25 cellular contexts compared by ENCODE assay signal in genomic region chr1:25091671-25092070, GRCh38.
DNase-seq lines count a peak whose midpoint lies in the region; ATAC-seq and TF ChIP-seq lines count a peak whose summit lies in the region.
"Had no signal": no experiment of that assay in that cellular context is flagged by ENCODE, and none has a peak within 500 bp of the region (broad histone marks: within the 10 kb centered on the region; RNA-seq: fewer than 3 reads in every experiment).

No MANE protein-coding gene starts in this region.

- no peak overlapping the region for H3K14ac ChIP-seq in neuronal stem cell (ENCODE audit: low read length)

- H3F3A ChIP-seq in PC-3 (ENCODE audit: low read length, unreplicated experiment), result no peaks in the 10 kb centered on the region

- H3K9me3 ChIP-seq in BLaER1 treated with 17β-estradiol and CSF1 and Interleukin-3, amounts not matched to agents 10 nM and 100 nM (replicated peaks in 1 of 11), result peaks cover 9 to 20% (median 11%) of the 10 kb centered on the region in 11 experiments
- no peaks in the 10 kb centered on the region for H3K9me3 ChIP-seq in WERI-Rb-1 (ENCODE audit: severe bottlenecking)
- H3K9me3 ChIP-seq in neuronal stem cell (replicated peaks in 1 of 2; ENCODE audit: control insufficient read depth in 2 of 2, insufficient read depth in 1 of 2, low read depth in 1 of 2, low read length in 2 of 2), result no peaks in the 10 kb centered on the region
- no peaks in the 10 kb centered on the region for H3K9me3 ChIP-seq in PC-3 (ENCODE audit: low read length)

- peak overlapping the region; percentile 1 for H2AK5ac ChIP-seq in neuronal stem cell (ENCODE audit: low read depth, low read length)

- no peak overlapping the region for H2BK12ac ChIP-seq in neuronal stem cell (ENCODE audit: low read length)

- H4K8ac ChIP-seq in neuronal stem cell (ENCODE audit: low read depth, low read length), result no peak overlapping the region

- peak overlapping the region; percentile 1 for H2BK15ac ChIP-seq in neuronal stem cell (ENCODE audit: low read length)

- no peak overlapping the region for H3K23ac ChIP-seq in neuronal stem cell (ENCODE audit: low read depth, low read length, poor library complexity)

- H3K4ac ChIP-seq in neuronal stem cell (ENCODE audit: low read length), result no peak overlapping the region

- no peak overlapping the region for H2AFZ ChIP-seq in neuronal stem cell (ENCODE audit: low read length)
- H2AFZ ChIP-seq in PC-3 (ENCODE audit: low read length), result no peak overlapping the region

- BruUV-seq in PC-3 (replicated peaks; lab: Mats Ljungman, UMichigan), result no TSS peak

- H3K4me1 ChIP-seq in BLaER1 treated with 17β-estradiol and CSF1 and Interleukin-3, amounts not matched to agents 10 nM and 100 nM, result peaks cover 0 to 80% (median 60%) of the 10 kb centered on the region in 10 experiments; a peak in 17 of 20 replicates
- H3K4me1 ChIP-seq in neuronal stem cell (ENCODE audit: control insufficient read depth in 2 of 2, insufficient read depth in 1 of 2, low read depth in 1 of 2, low read length in 2 of 2), result peaks cover 0 to 12% of the 10 kb centered on the region in 2 donors
- peaks cover 3% of the 10 kb centered on the region; the same call in 1 of the 2 replicates for H3K4me1 ChIP-seq in PC-3 (ENCODE audit: insufficient read depth, low read length)

- no peak overlapping the region for H3K27ac ChIP-seq in BLaER1 treated with 17β-estradiol and CSF1 and Interleukin-3, amounts not matched to agents 10 nM and 100 nM
- H3K27ac ChIP-seq in WERI-Rb-1, result peak overlapping the region; percentile 32; the same call in 1 of the 2 replicates
- H3K27ac ChIP-seq in neuronal stem cell (replicated peaks; ENCODE audit: low read length), result no peak overlapping the region
- no peak overlapping the region for H3K27ac ChIP-seq in PC-3 (ENCODE audit: low read length)
- H3K27ac ChIP-seq: 22Rv1, HL-60, SK-N-MC had no signal

- no peaks in the 10 kb centered on the region for H4K20me1 ChIP-seq in BLaER1 treated with 17β-estradiol and CSF1 and Interleukin-3, amounts not matched to agents 10 nM and 100 nM
- no peaks in the 10 kb centered on the region for H4K20me1 ChIP-seq in PC-3 (ENCODE audit: low read length)

- no peak for ATAC-seq in PC-3
- ATAC-seq: HepG2, T-cell had no signal

- H3K18ac ChIP-seq in neuronal stem cell (ENCODE audit: low read length), result peak overlapping the region; percentile 74

- no peak overlapping the region for H4K91ac ChIP-seq in neuronal stem cell (ENCODE audit: low read depth, low read length, poor library complexity)

- no peaks in the 10 kb centered on the region for H3K27me3 ChIP-seq in BLaER1 treated with 17β-estradiol and CSF1 and Interleukin-3, amounts not matched to agents 10 nM and 100 nM
- H3K27me3 ChIP-seq in WERI-Rb-1 (ENCODE audit: insufficient read depth, low read depth, severe bottlenecking) (no peaks in the 10 kb centered on the region), neuronal stem cell (ENCODE audit: control insufficient read depth in 3 of 3, insufficient read depth in 3 of 3, low read depth in 1 of 3, low read length in 3 of 3) (peaks cover 0 to 3% (median 0%) of the 10 kb centered on the region in 3 experiments), PC-3 (ENCODE audit: low read length) (no peaks in the 10 kb centered on the region)

- H3K79me2 ChIP-seq in PC-3 (ENCODE audit: low read length), result no peaks in the 10 kb centered on the region

- H3K9ac ChIP-seq in BLaER1 treated with 17β-estradiol and CSF1 and Interleukin-3, amounts not matched to agents 10 nM and 100 nM, result no peak overlapping the region
- no peak overlapping the region for H3K9ac ChIP-seq in neuronal stem cell (ENCODE audit: low read depth, low read length, poor library complexity)
- H3K9ac ChIP-seq in PC-3 (ENCODE audit: low read length), result no peak overlapping the region

- no peaks in the 10 kb centered on the region for H3K79me1 ChIP-seq in neuronal stem cell (ENCODE audit: low read depth, low read length)

- no peak overlapping the region for H3K4me3 ChIP-seq in BLaER1 treated with 17β-estradiol and CSF1 and Interleukin-3, amounts not matched to agents 10 nM and 100 nM
- H3K4me3 ChIP-seq in WERI-Rb-1 (ENCODE audit: low read depth, low read length) (no peak overlapping the region), neuronal stem cell (ENCODE audit: low read length in 2 of 2) (no peak overlapping the region), PC-3 (ENCODE audit: low read length) (no peak overlapping the region)
- H3K4me3 ChIP-seq: SK-N-MC had no signal

- no peaks in the 10 kb centered on the region for H3K36me3 ChIP-seq in BLaER1 treated with 17β-estradiol and CSF1 and Interleukin-3, amounts not matched to agents 10 nM and 100 nM
- H3K36me3 ChIP-seq in WERI-Rb-1 (no peaks in the 10 kb centered on the region), neuronal stem cell (replicated peaks in 1 of 2; ENCODE audit: control insufficient read depth in 2 of 2, insufficient read depth in 2 of 2, low read length in 2 of 2) (no peaks in the 10 kb centered on the region), PC-3 (ENCODE audit: low read depth, low read length) (no peaks in the 10 kb centered on the region)

- H3K9me2 ChIP-seq in PC-3 (replicated peaks; ENCODE audit: low read length), result no peaks in the 10 kb centered on the region

- no peak overlapping the region for H2BK5ac ChIP-seq in neuronal stem cell (ENCODE audit: low read length)

- CTCF ChIA-PET in PC-3 (lab: Charles Lee), result no interaction called here

- TF ChIP-seq CTCF in WERI-Rb-1 (IDR thresholded peaks at IDR 0.05; ENCODE audit: low read depth, low read length) (no peak), PC-3 (conservative IDR thresholded peaks at IDR 0.05; ENCODE audit: low read depth, low read length) (no peak)

- POLR2A ChIA-PET in PC-3 (lab: Charles Lee; ENCODE audit: unreplicated experiment), result no interaction called here

- DNase-seq in DMS 273 (lab: John Stamatoyannopoulos, UW; ENCODE audit: unreplicated experiment) (peak; percentile 72), DMS 273 treated with DMSO at 0.1 percent for 48 hours (lab: John Stamatoyannopoulos, UW) (no peak), WERI-Rb-1 (peak; percentile 52), neuronal stem cell (ENCODE audit: low spot score) (no peak), SIG-M5 treated with dmso at 0.1 percent for 504 hours (lab: John Stamatoyannopoulos, UW; ENCODE audit: unreplicated experiment) (no peak), T-helper 1 cell (no peak), PC-3 (no peak)
- DNase-seq: AML-193, DND-41, H9, HFFc6, KBM-7, MM.1S, NCI-H1048, NCI-H1417 treated with DMSO at 0.1 percent for 48 hours, NCI-H187, NCI-H2227 treated with DMSO at 0.1 percent for 48 hours, NCI-H510A treated with DMSO at 0.1 percent for 48 hours, SHP77, T-cell had no signal

- intact Hi-C loops in PC-3 (cut with micrococcal nuclease), result no loop called here

- H3K4me2 ChIP-seq in BLaER1 treated with 17β-estradiol and CSF1 and Interleukin-3, amounts not matched to agents 10 nM and 100 nM, result peak overlapping the region in 9 of 11 experiments; percentile 33 to 77 (median 69); a peak in 16 of 22 replicates
- H3K4me2 ChIP-seq in neuronal stem cell (ENCODE audit: insufficient read depth, low read length, poor library complexity, severe bottlenecking) (no peak overlapping the region), PC-3 (ENCODE audit: low read length) (no peak overlapping the region)

- H2BK120ac ChIP-seq in neuronal stem cell (ENCODE audit: low read depth, low read length), result no peak overlapping the region

- WGBS in neuronal stem cell (ENCODE audit: extremely low coverage in 2 of 2, insufficient read length in 2 of 2, insufficient replicate concordance in 1 of 2), 2 donors, result no CpG with 5 or more reads among the region's 4 CpGs

Comparison
In these comparisons a context has a peak if more than half of its experiments do, and no peak if none do; other contexts are left out.
1. DNase-seq: peak in DMS 273 (single experiment) and WERI-Rb-1 (single experiment); none in DMS 273 treated with DMSO at 0.1 percent for 48 hours (single experiment), neuronal stem cell (single experiment), SIG-M5 treated with dmso at 0.1 percent for 504 hours (single experiment), T-helper 1 cell (0 of 5) and PC-3 (single experiment).
2. H3K4me2 ChIP-seq: peak in BLaER1 treated with 17β-estradiol and CSF1 and Interleukin-3, amounts not matched to agents 10 nM and 100 nM (9 of 11); none in neuronal stem cell (single experiment) and PC-3 (single experiment).